ENCODE assay signal across 8 cellular contexts in the genomic region with DNA sequence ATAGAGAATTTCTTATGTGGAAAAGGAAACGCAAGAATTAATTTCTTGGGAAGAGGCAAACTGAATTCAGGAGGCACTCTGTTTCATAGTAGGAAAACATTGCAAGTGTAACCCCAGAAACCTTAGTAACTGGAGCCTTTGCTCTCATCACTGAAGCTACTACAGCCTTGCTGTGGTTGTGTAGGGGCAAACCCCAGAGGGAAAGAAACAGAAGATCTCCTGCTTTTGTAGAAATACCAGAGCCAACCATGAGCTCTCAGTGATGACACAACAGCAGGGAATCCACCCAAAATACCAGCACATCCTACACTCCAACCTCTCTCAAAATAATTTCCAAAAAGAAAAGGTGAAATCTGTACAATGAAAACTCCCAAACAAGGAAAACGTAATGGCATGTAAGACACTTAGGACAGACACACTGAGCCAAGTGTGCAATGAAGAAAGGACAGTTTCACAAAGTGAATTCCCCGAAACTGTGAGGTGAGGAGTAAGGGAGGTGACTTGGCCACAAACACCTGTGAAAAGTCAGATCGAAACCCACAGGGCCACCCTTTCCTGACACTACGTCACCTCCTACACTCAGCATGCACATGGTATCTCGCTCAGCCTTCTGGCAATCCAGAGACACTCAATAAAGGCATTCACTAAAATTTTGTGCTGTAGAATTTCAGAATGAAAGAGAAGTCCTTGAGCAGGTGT. TPM values are rescaled to one million over a fixed set of nuclear protein-coding genes. Genes with fewer than 3 reads are reported as not detected.
DNase-seq lines count a peak whose midpoint lies in the region; ATAC-seq and TF ChIP-seq lines count a peak whose summit lies in the region.

No MANE protein-coding gene starts in this region.

- peak; percentile 89 for DNase-seq in activated CD4-positive, alpha-beta memory T cell treated with anti-CD3 and anti-CD28 coated beads, Interleukin-2, amount 10 ng/mL, durations not matched to agents 7 days and 5 days
- peak; percentile 67 to 72 (median 68) for DNase-seq in stimulated activated CD4-positive, alpha-beta T cell treated with anti-CD3 and anti-CD28 coated beads, Interleukin-12 subunit alpha, Interleukin-12 subunit beta, amount 100 ng/mL, for 48 hours (ENCODE audit: low read depth in 2 of 3, low spot score in 1 of 3)
- DNase-seq in COLO668 (lab: John Stamatoyannopoulos, UW; ENCODE audit: unreplicated experiment) (no peak), islet precursor cell (no peak), glutamatergic neuron (no peak), EL (no peak)

- ATAC-seq in GM18909 (IDR thresholded peaks at IDR 0.05; ENCODE audit: poor library complexity, unreplicated experiment) (peak; percentile 98), HG03045 (IDR thresholded peaks at IDR 0.05; ENCODE audit: unreplicated experiment) (peak; percentile 98)

- no peaks in the 10 kb centered on the region for H3K9me3 Mint-ChIP-seq in activated CD4-positive, alpha-beta memory T cell treated with anti-CD3 and anti-CD28 coated beads, Interleukin-2, amount 10 ng/mL, durations not matched to agents 7 days and 5 days
- H3K9me3 Mint-ChIP-seq in glutamatergic neuron (ENCODE audit: unreplicated experiment), result peaks cover 2% of the 10 kb centered on the region

- H3K27me3 Mint-ChIP-seq in activated CD4-positive, alpha-beta memory T cell treated with anti-CD3 and anti-CD28 coated beads, Interleukin-2, amount 10 ng/mL, durations not matched to agents 7 days and 5 days, result peaks cover 43% of the 10 kb centered on the region
- no peaks in the 10 kb centered on the region for H3K27me3 Mint-ChIP-seq in glutamatergic neuron (ENCODE audit: unreplicated experiment)

- peak overlapping the region; percentile 54 for H3K4me3 Mint-ChIP-seq in activated CD4-positive, alpha-beta memory T cell treated with anti-CD3 and anti-CD28 coated beads, Interleukin-2, amount 10 ng/mL, durations not matched to agents 7 days and 5 days
- no peak overlapping the region for H3K4me3 Mint-ChIP-seq in glutamatergic neuron (ENCODE audit: unreplicated experiment)

- H3K36me3 Mint-ChIP-seq in activated CD4-positive, alpha-beta memory T cell treated with anti-CD3 and anti-CD28 coated beads, Interleukin-2, amount 10 ng/mL, durations not matched to agents 7 days and 5 days (ENCODE audit: low read depth), result no peaks in the 10 kb centered on the region
- H3K36me3 Mint-ChIP-seq in glutamatergic neuron (ENCODE audit: unreplicated experiment), result no peaks in the 10 kb centered on the region

- H3K4me1 Mint-ChIP-seq in activated CD4-positive, alpha-beta memory T cell treated with anti-CD3 and anti-CD28 coated beads, Interleukin-2, amount 10 ng/mL, durations not matched to agents 7 days and 5 days, result peaks cover 58% of the 10 kb centered on the region
- peaks cover 9% of the 10 kb centered on the region for H3K4me1 Mint-ChIP-seq in glutamatergic neuron (ENCODE audit: low read depth, unreplicated experiment)

- POLR2A ChIA-PET in activated CD4-positive, alpha-beta memory T cell treated with anti-CD3 and anti-CD28 coated beads, Interleukin-2, amount 10 ng/mL, durations not matched to agents 7 days and 5 days (lab: Charles Lee), result interaction anchor here (0.6 to 2.1 kb wide), 10 partner anchors 10 to 488 kb away, joined by 3 to 15 read pairs (median 4); a partner anchor contains a TSS

- no peak for TF ChIP-seq CTCF in glutamatergic neuron (IDR thresholded peaks at IDR 0.05; ENCODE audit: partially characterized antibody, unreplicated experiment)

- CTCF ChIA-PET in activated CD4-positive, alpha-beta memory T cell treated with anti-CD3 and anti-CD28 coated beads, Interleukin-2, amount 10 ng/mL, durations not matched to agents 7 days and 5 days (lab: Charles Lee), result interaction anchor here (0.7 to 2.1 kb wide), 6 partner anchors 11 to 431 kb away, joined by 3 to 20 read pairs (median 7); no protein-coding TSS in a partner anchor

- peak overlapping the region; percentile 96 for H3K27ac Mint-ChIP-seq in activated CD4-positive, alpha-beta memory T cell treated with anti-CD3 and anti-CD28 coated beads, Interleukin-2, amount 10 ng/mL, durations not matched to agents 7 days and 5 days
- H3K27ac Mint-ChIP-seq in glutamatergic neuron (ENCODE audit: unreplicated experiment), result no peak overlapping the region

RNA-seq across cellular contexts. Expression of a gene that starts 8.5 kb away (rescaled TPM):
- total RNA-seq in activated CD4-positive, alpha-beta memory T cell treated with anti-CD3 and anti-CD28 coated beads, Interleukin-2, amount 10 ng/mL, durations not matched to agents 7 days and 5 days, result 10 to 100 TPM; 10.6 to 11.5 TPM
- total RNA-seq in glutamatergic neuron (ENCODE audit: unreplicated experiment), result 8.1 TPM

RNA-seq across cellular contexts. Expression of a gene that starts 40.4 kb away (rescaled TPM):
- 1 to 10 TPM; 1.4 to 1.6 TPM for total RNA-seq in activated CD4-positive, alpha-beta memory T cell treated with anti-CD3 and anti-CD28 coated beads, Interleukin-2, amount 10 ng/mL, durations not matched to agents 7 days and 5 days
- not detected for total RNA-seq in glutamatergic neuron (ENCODE audit: unreplicated experiment)

RNA-seq across cellular contexts. Expression of a gene that starts 53.6 kb away (rescaled TPM):
- 10 to 100 TPM; 30.8 to 32.7 TPM for total RNA-seq in activated CD4-positive, alpha-beta memory T cell treated with anti-CD3 and anti-CD28 coated beads, Interleukin-2, amount 10 ng/mL, durations not matched to agents 7 days and 5 days
- not detected for total RNA-seq in glutamatergic neuron (ENCODE audit: unreplicated experiment)

Comparison
In these comparisons a context has a peak if more than half of its experiments do, and no peak if none do; other contexts are left out.
1. DNase-seq: peak in activated CD4-positive, alpha-beta memory T cell treated with anti-CD3 and anti-CD28 coated beads, Interleukin-2, amount 10 ng/mL, durations not matched to agents 7 days and 5 days (single experiment) and stimulated activated CD4-positive, alpha-beta T cell treated with anti-CD3 and anti-CD28 coated beads, Interleukin-12 subunit alpha, Interleukin-12 subunit beta, amount 100 ng/mL, for 48 hours (3 of 3); none in COLO668 (single experiment), islet precursor cell (single experiment), glutamatergic neuron (single experiment) and EL (single experiment).
2. RNA of a gene that starts 53.6 kb away (total RNA-seq): 30.8 to 32.7 TPM in activated CD4-positive, alpha-beta memory T cell treated with anti-CD3 and anti-CD28 coated beads, Interleukin-2, amount 10 ng/mL, durations not matched to agents 7 days and 5 days; not detected in glutamatergic neuron (single experiment); every median in the first group is over 10 times any median in the second.